2 cellular contexts compared by ENCODE assay signal in genomic region chr22:36347094-36347493, GRCh38.
TF ChIP-seq lines count a peak whose summit lies in the region.

No MANE protein-coding gene starts in this region.

TF ChIP-seq in IMR-90, 13 proteins besides CTCF, POLR2A, EP300 and RAD21 (continued from another document):
- TF ChIP-seq FOS (IDR thresholded peaks at IDR 0.05; ENCODE audit: low read depth, low read length) (no peak), MAZ (IDR thresholded peaks at IDR 0.05; ENCODE audit: borderline replicate concordance, low read depth, low read length) (no peak), CEBPB (IDR thresholded peaks at IDR 0.05; ENCODE audit: low read depth, low read length) (no peak), MXI1 (IDR thresholded peaks at IDR 0.05; ENCODE audit: borderline replicate concordance, low read depth, low read length) (no peak), NFE2L2 (IDR thresholded peaks at IDR 0.05; ENCODE audit: low read depth, low read length) (no peak)

TF ChIP-seq in HEK293T, 16 proteins besides CTCF, POLR2A, EP300 and RAD21 (continued from another document):
- TF ChIP-seq FOXA1 (IDR thresholded peaks at IDR 0.05), result no peak
- TF ChIP-seq CTBP1 (IDR thresholded peaks at IDR 0.05; ENCODE audit: borderline replicate concordance), result no peak
- no peak for TF ChIP-seq PKNOX1 (IDR thresholded peaks at IDR 0.05)
- TF ChIP-seq NFRKB (IDR thresholded peaks at IDR 0.05), result no peak
- no peak for TF ChIP-seq BHLHE40 (IDR thresholded peaks at IDR 0.05; ENCODE audit: borderline replicate concordance)
- TF ChIP-seq ARNT (IDR thresholded peaks at IDR 0.05), result no peak
- no peak for TF ChIP-seq SP1 (IDR thresholded peaks at IDR 0.05)
